Comparison of ENCODE assay signal across 14 cellular contexts in genomic region chr16:57648125-57648524, GRCh38. TPM values are rescaled to one million over a fixed set of nuclear protein-coding genes. Genes with fewer than 3 reads are reported as not detected.
DNase-seq lines count a peak whose midpoint lies in the region; ATAC-seq and TF ChIP-seq lines count a peak whose summit lies in the region.
"Had no signal": no experiment of that assay in that cellular context is flagged by ENCODE, and none has a peak within 500 bp of the region (broad histone marks: within the 10 kb centered on the region; RNA-seq: fewer than 3 reads in every experiment).

No MANE protein-coding gene starts in this region.

- H3K4me1 ChIP-seq in heart left ventricle, result peaks cover 0 to 45% (median 26%) of the 10 kb centered on the region in 12 donors
- H3K4me1 ChIP-seq in thyroid gland, result peaks cover 4 to 51% of the 10 kb centered on the region in 2 donors

- peaks cover 0 to 30% (median 8%) of the 10 kb centered on the region in 9 donors for H3K36me3 ChIP-seq in heart left ventricle
- peaks cover 19 to 26% of the 10 kb centered on the region in 2 donors for H3K36me3 ChIP-seq in thyroid gland
- H3K36me3 ChIP-seq in MG63, result no peaks in the 10 kb centered on the region
- H3K36me3 ChIP-seq: transverse colon had no signal

- H3K4me1 Mint-ChIP-seq in T-cell, result peaks cover 30 to 38% (median 33%) of the 10 kb centered on the region in 3 donors

- WGBS in heart left ventricle, 4 donors, result 67 to 82% (median 75%) methylated on average over 5 of the region's 5 CpGs
- 69 to 77% methylated on average over 5 of the region's 5 CpGs for WGBS in thyroid gland, 2 donors

- no peaks in the 10 kb centered on the region for H3K36me3 Mint-ChIP-seq in T-cell

- TF ChIP-seq CTCF in heart left ventricle (IDR thresholded peaks at IDR 0.05) (no peak), thyroid gland (IDR thresholded peaks at IDR 0.05) (no peak)

- POLR2A ChIA-PET in T-cell (lab: Charles Lee), result interaction anchor here in 1 of 2 donors (0.5 kb wide), 1 partner anchor 59 kb away, joined by 4 read pairs; no protein-coding TSS in a partner anchor

- no peaks in the 10 kb centered on the region for H3K27me3 ChIP-seq in heart left ventricle
- H3K27me3 ChIP-seq in layer of hippocampus (ENCODE audit: control insufficient read depth, insufficient read depth, low read length), result no peaks in the 10 kb centered on the region
- no peaks in the 10 kb centered on the region for H3K27me3 ChIP-seq in thyroid gland
- no peaks in the 10 kb centered on the region for H3K27me3 ChIP-seq in MG63
- H3K27me3 ChIP-seq: transverse colon had no signal

- H3K9me3 Mint-ChIP-seq in T-cell, result no peaks in the 10 kb centered on the region

- H3K27me3 Mint-ChIP-seq in T-cell, result no peaks in the 10 kb centered on the region

- peak overlapping the region; percentile 71 to 93 (median 86) for H3K27ac ChIP-seq in heart left ventricle
- H3K27ac ChIP-seq in layer of hippocampus (ENCODE audit: low read depth, low read length), result peak overlapping the region; percentile 18
- H3K27ac ChIP-seq in thyroid gland, result peak overlapping the region; percentile 45 to 80 (median 58)
- H3K27ac ChIP-seq: C4-2B had no signal

- CTCF ChIA-PET in T-cell (lab: Charles Lee), result interaction anchor here (0.5 to 3.4 kb wide), 15 partner anchors 9 to 301 kb away, joined by 3 to 33 read pairs (median 5); no protein-coding TSS in a partner anchor

- intact Hi-C loops in heart left ventricle (cut with DNase I), result loop anchor here (2.0 to 5.0 kb wide), 9 partner anchors 19 to 74 kb away; partner anchors contain the start of gene ADGRG1 (in 1 of the 10)
- intact Hi-C loops in Right ventricle myocardium superior (cut with DNase I), result loop anchor here (5.0 kb wide), 1 partner anchor 46 kb away; no protein-coding TSS in a partner anchor
- intact Hi-C loops in thyroid gland (cut with DNase I), result loop anchor here (2.0 kb wide), 1 partner anchor 47 kb away; no protein-coding TSS in a partner anchor

- H3K4me3 ChIP-seq in heart left ventricle (peak overlapping the region in 1 of 12 donors; percentile 12), thyroid gland (replicated peaks in 1 of 3) (no peak overlapping the region), MG63 (no peak overlapping the region)
- H3K4me3 ChIP-seq: transverse colon had no signal

- H3K27ac Mint-ChIP-seq in T-cell, result peak overlapping the region; percentile 35 to 60

- DNase-seq in heart left ventricle (no peak), Right ventricle myocardium superior (no peak), T-cell (no peak), thyroid gland (no peak), NCI-H1436 treated with DMSO at 0.1 percent for 48 hours (lab: John Stamatoyannopoulos, UW) (no peak), MG63 (no peak), NCI-H526 (lab: John Stamatoyannopoulos, UW) (no peak)
- DNase-seq: NCI-H1092; stimulated activated CD4-positive, alpha-beta T cell treated with anti-CD3 and anti-CD28 coated beads, Interleukin-2, amount 100 ng/mL, for 24 hours; transverse colon had no signal

- TF ChIP-seq POLR2A in heart left ventricle (IDR thresholded peaks at IDR 0.05) (no peak), thyroid gland (IDR thresholded peaks at IDR 0.05) (no peak)

- H3K9me3 ChIP-seq in heart left ventricle (no peaks in the 10 kb centered on the region), thyroid gland (no peaks in the 10 kb centered on the region), MG63 (no peaks in the 10 kb centered on the region)
- H3K9me3 ChIP-seq: transverse colon had no signal

- peak overlapping the region in 1 of 3 donors; percentile 67 for H3K4me3 Mint-ChIP-seq in T-cell

- ATAC-seq in heart left ventricle (no peak), Right ventricle myocardium superior (ENCODE audit: poor library complexity) (no peak), T-cell (replicated peaks in 1 of 4) (no peak)

RNA-seq across cellular contexts. Expression of gene ADGRG1, which starts 19.7 kb away (rescaled TPM):
- total RNA-seq in heart left ventricle (10 to 100 TPM; 15.2 to 65.2 (median 17.5) TPM), Right ventricle myocardium superior (23.0 TPM), T-cell (10 to 100 TPM in 4 of 5 donors, 1 to 10 TPM in 1; 7.8 to 91.7 (median 11.7) TPM), thyroid gland (100 to 1,000 TPM; 120 to 295 (median 239) TPM)
- polyA plus RNA-seq in heart left ventricle, result 10 to 100 TPM; 14.1 to 23.3 TPM
- total RNA-seq in MG63 (2014; rRNA removed; shearing (Covaris generic); ENCODE audit: low replicate concordance), result 1.4 and 1.6 TPM in 2 replicates

RNA-seq across cellular contexts. Expression of gene ADGRG3, which starts 20.0 kb away (rescaled TPM):
- total RNA-seq in heart left ventricle (1 to 10 TPM in 1 of 9 donors, under 1 TPM in 8; 0.12 to 1.4 (median 0.53) TPM), Right ventricle myocardium superior (0.48 TPM), T-cell (1 to 10 TPM in 1 of 5 donors, under 1 TPM in 3, not detected in 1; 0.16 to 1.8 (median 0.40) TPM), thyroid gland (10 to 100 TPM in 2 of 4 donors, 1 to 10 TPM in 2; 3.8 to 14.2 (median 8.2) TPM)
- under 1 TPM; 0.15 to 0.61 TPM for polyA plus RNA-seq in heart left ventricle
- not detected in 2 replicates for total RNA-seq in MG63 (2014; rRNA removed; shearing (Covaris generic); ENCODE audit: low replicate concordance)
- total RNA-seq: bronchial epithelial cell had no signal

RNA-seq across cellular contexts. Expression of gene DRC7, which starts 46.5 kb away (rescaled TPM):
- total RNA-seq in heart left ventricle, result under 1 TPM in 1 of 9 donors, not detected in 8; 0.29 TPM
- polyA plus RNA-seq in heart left ventricle, result not detected
- not detected for total RNA-seq in Right ventricle myocardium superior
- not detected for total RNA-seq in T-cell
- 1 to 10 TPM in 1 of 4 donors, under 1 TPM in 1, not detected in 2; 0.22 to 7.1 TPM for total RNA-seq in thyroid gland
- total RNA-seq in MG63 (2014; rRNA removed; shearing (Covaris generic); ENCODE audit: low replicate concordance), result not detected in 2 replicates
- total RNA-seq: bronchial epithelial cell, glomerular endothelial cell, transverse colon had no signal

Comparison
In these comparisons a context has a peak if more than half of its experiments do, and no peak if none do; other contexts are left out.
1. H3K27ac ChIP-seq: peak in every context shown above with its lines; median percentile 86 in heart left ventricle; 58 in thyroid gland; 18 in layer of hippocampus.